8 cellular contexts compared by ENCODE assay signal in genomic region chr1:166763318-166763717, GRCh38.
"Had no signal": no experiment of that assay in that cellular context is flagged by ENCODE, and none has a peak within 500 bp of the region (broad histone marks: within the 10 kb centered on the region; RNA-seq: fewer than 3 reads in every experiment).

No MANE protein-coding gene starts in this region.

- DNase-seq: GDM1, GF-D8 had no signal

- ATAC-seq: GM12878 had no signal

- FAIRE-seq: G401.6, GM12878, GM12891, GM12892, GM18507, GM19239 had no signal

- H3K4me3 ChIP-seq: GM12878 had no signal
